Comparison of ENCODE assay signal across 2 cellular contexts in the genomic region with DNA sequence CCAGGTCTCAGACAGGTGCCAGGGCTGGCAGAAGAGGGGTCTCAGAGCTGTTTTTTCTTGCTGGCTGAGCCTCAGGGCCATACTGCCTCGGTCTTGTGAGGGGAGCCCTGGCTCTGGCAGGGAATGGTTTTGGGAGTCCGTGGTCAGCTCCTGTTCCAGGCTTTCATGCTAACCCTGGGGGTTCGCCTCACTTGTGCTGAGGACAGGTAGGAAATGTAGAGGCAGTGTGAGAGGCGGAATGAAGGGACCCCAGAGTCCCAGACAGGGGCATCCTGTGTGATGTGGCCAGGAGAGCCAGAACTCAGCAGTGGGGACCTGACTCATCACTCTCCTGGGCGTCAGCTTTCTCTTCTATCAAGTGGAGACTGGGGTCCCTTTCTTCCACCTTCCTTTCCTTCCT.
TF ChIP-seq lines count a peak whose summit lies in the region.

No MANE protein-coding gene starts in this region.

TF ChIP-seq in H1, 55 proteins besides CTCF, POLR2A, EP300 and RAD21:
- TF ChIP-seq, protein P1, sequence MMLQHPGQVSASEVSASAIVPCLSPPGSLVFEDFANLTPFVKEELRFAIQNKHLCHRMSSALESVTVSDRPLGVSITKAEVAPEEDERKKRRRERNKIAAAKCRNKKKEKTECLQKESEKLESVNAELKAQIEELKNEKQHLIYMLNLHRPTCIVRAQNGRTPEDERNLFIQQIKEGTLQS (IDR thresholded peaks at IDR 0.05; ENCODE audit: insufficient read depth, low read depth, low read length), result no peak
- peak; percentile 70; the same call in 1 of the 2 replicates for TF ChIP-seq SP1 (IDR thresholded peaks at IDR 0.05; ENCODE audit: low read depth, low read length)

TF ChIP-seq in neural cell, 6 proteins besides CTCF, POLR2A, EP300 and RAD21:
- TF ChIP-seq SMC3 (conservative IDR thresholded peaks at IDR 0.05; ENCODE audit: poor library complexity) (no peak), POLR2AphosphoS5 (IDR thresholded peaks at IDR 0.05) (no peak), MXI1 (conservative IDR thresholded peaks at IDR 0.05; ENCODE audit: poor library complexity, severe bottlenecking) (no peak), EZH2 (IDR thresholded peaks at IDR 0.05; ENCODE audit: borderline replicate concordance, insufficient read depth, low read length, poor library complexity, severe bottlenecking) (no peak), TAF1 (IDR thresholded peaks at IDR 0.05; ENCODE audit: low read depth) (no peak)
- TF ChIP-seq, protein P2, sequence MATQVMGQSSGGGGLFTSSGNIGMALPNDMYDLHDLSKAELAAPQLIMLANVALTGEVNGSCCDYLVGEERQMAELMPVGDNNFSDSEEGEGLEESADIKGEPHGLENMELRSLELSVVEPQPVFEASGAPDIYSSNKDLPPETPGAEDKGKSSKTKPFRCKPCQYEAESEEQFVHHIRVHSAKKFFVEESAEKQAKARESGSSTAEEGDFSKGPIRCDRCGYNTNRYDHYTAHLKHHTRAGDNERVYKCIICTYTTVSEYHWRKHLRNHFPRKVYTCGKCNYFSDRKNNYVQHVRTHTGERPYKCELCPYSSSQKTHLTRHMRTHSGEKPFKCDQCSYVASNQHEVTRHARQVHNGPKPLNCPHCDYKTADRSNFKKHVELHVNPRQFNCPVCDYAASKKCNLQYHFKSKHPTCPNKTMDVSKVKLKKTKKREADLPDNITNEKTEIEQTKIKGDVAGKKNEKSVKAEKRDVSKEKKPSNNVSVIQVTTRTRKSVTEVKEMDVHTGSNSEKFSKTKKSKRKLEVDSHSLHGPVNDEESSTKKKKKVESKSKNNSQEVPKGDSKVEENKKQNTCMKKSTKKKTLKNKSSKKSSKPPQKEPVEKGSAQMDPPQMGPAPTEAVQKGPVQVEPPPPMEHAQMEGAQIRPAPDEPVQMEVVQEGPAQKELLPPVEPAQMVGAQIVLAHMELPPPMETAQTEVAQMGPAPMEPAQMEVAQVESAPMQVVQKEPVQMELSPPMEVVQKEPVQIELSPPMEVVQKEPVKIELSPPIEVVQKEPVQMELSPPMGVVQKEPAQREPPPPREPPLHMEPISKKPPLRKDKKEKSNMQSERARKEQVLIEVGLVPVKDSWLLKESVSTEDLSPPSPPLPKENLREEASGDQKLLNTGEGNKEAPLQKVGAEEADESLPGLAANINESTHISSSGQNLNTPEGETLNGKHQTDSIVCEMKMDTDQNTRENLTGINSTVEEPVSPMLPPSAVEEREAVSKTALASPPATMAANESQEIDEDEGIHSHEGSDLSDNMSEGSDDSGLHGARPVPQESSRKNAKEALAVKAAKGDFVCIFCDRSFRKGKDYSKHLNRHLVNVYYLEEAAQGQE (IDR thresholded peaks at IDR 0.05; ENCODE audit: borderline replicate concordance), result no peak
